In the genomic region with DNA sequence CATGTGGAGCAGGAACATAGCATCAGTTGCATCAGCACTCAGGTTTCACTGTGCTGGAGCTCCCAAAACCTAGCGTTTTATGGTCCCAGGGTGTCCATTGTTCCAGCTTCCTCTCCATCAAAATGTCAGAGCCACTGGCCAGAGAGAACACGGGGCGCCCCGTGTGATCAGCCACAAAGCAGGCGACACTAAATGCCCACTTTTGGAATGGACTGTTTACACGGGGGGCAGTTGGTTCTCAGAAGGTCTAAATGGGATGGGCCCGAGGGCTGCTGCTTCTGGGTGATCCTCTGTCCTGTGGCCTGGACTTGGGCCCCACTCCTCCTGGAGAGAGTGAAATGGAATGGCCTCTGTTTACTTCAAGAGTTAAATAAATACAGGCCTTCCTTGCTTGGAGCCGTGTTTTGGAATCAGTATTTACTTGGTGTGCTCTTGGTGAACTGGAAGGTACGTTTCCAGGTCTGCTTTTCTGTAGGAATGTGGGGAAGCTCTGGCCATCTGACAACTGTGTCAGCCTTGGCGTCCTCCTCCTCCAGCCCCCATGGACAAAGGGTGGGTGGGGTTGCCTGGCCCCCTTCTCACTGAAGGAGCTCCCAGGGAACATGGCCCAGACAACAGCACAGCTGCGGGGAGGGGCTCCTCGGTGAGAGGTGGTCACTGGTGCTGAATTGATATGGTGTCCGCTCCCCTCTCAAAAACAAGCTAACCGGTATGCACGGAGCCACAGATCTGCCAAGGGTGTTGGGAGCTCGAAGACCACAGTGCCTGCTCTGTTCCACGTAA, we compare ENCODE assay signal across 13 cellular contexts.
"Had no signal": no experiment of that assay in that cellular context is flagged by ENCODE, and none has a peak within 500 bp of the region (broad histone marks: within the 10 kb centered on the region; RNA-seq: fewer than 3 reads in every experiment).

No MANE protein-coding gene starts in this region.

- H3K4me3 ChIP-seq: coronary artery, gastrocnemius medialis, lung, uterus had no signal

- H3K9me3 ChIP-seq: gastrocnemius medialis, uterus had no signal

- H3K4me1 ChIP-seq: uterus had no signal

- DNase-seq: activated CD4-positive, alpha-beta T cell treated with anti-CD3 and anti-CD28 coated beads for 48 hours; activated naive CD4-positive, alpha-beta T cell treated with anti-CD3 and anti-CD28 coated beads, Interleukin-2, amount 50 U/mL, for 16 hours; central memory CD4-positive, alpha-beta T cell; effector CD4-positive, alpha-beta T cell; gastrocnemius medialis; naive B cell; right cardiac atrium; stimulated activated CD4-positive, alpha-beta T cell treated with anti-CD3 and anti-CD28 coated beads, Interleukin-2, amount 100 ng/mL, for 24 hours; stimulated activated naive CD4-positive, alpha-beta T cell treated with Interleukin-2 at 50 U/mL for 16 hours; T1000; uterus had no signal

- H3K27me3 ChIP-seq: uterus had no signal

- H3K27ac ChIP-seq: coronary artery, gastrocnemius medialis, uterus had no signal

- H3K36me3 ChIP-seq: gastrocnemius medialis, uterus had no signal

- ATAC-seq: gastrocnemius medialis had no signal
